Comparison of ENCODE assay signal across 8 cellular contexts in genomic region chr16:30395155-30395991, GRCh38. TPM values are rescaled to one million over a fixed set of nuclear protein-coding genes. Genes with fewer than 3 reads are reported as not detected.
DNase-seq lines count a peak whose midpoint lies in the region; ATAC-seq and TF ChIP-seq lines count a peak whose summit lies in the region.

TSS of gene ZNF48 (plus strand) at chr16:30395420. CDS start at chr16:30395795, 375 bp downstream.

- H2AFZ ChIP-seq in Loucy (ENCODE audit: low read length), result peak within 1 kb of the TSS; percentile 98

- H3K9me3 Mint-ChIP-seq in neural crest cell, result no peaks in the 10 kb centered on the region

- H3K9me2 ChIP-seq in DOHH2 (replicated peaks; ENCODE audit: control insufficient read depth, low read length) (no peaks in the 10 kb centered on the region), Loucy (replicated peaks; ENCODE audit: low read depth, low read length) (no peaks in the 10 kb centered on the region)

- TF ChIP-seq POLR2A in Raji (IDR thresholded peaks at IDR 0.05; ENCODE audit: insufficient read depth, low read depth, low read length), result peak; percentile 66

- H3F3A ChIP-seq in DOHH2 (ENCODE audit: control insufficient read depth, insufficient read depth) (peaks cover 4% of the 10 kb centered on the region), Loucy (ENCODE audit: low read depth) (peaks cover 14% of the 10 kb centered on the region)

- H3K36me3 ChIP-seq in DOHH2 (ENCODE audit: control insufficient read depth, low read length), result peaks cover 31% of the 10 kb centered on the region
- peaks cover 8% of the 10 kb centered on the region; the same call in 1 of the 2 replicates for H3K36me3 ChIP-seq in Loucy (ENCODE audit: insufficient read depth, low read length)
- H3K36me3 ChIP-seq in urinary bladder (ENCODE audit: insufficient read depth), result no peaks in the 10 kb centered on the region

- peak within 1 kb of the TSS; percentile 95 for H3K27ac Mint-ChIP-seq in neural crest cell (ENCODE audit: unreplicated experiment)

- H3K4me1 Mint-ChIP-seq in neural crest cell, result peaks cover 54% of the 10 kb centered on the region

- H3K79me2 ChIP-seq in DOHH2 (ENCODE audit: control insufficient read depth, low read length), result peaks cover 28% of the 10 kb centered on the region
- peaks cover 45% of the 10 kb centered on the region for H3K79me2 ChIP-seq in Loucy (ENCODE audit: insufficient read depth, low read length)

- peak within 1 kb of the TSS; percentile 89 for H3K9ac ChIP-seq in Loucy (ENCODE audit: low read depth, low read length, poor library complexity, severe bottlenecking)

- DNase-seq in activated naive CD4-positive, alpha-beta T cell treated with anti-CD3 and anti-CD28 coated beads, Interleukin-2, amount 50 U/mL, for 16 hours, result peak; percentile 59
- DNase-seq in germinal center (ENCODE audit: low spot score) (peak; percentile 74), neural crest cell (ENCODE audit: low read depth, low spot score) (peak; percentile 77)

- H3K27ac ChIP-seq in DOHH2 (ENCODE audit: low read depth, low read length) (peak within 1 kb of the TSS; percentile 49), urinary bladder (ENCODE audit: low read depth) (peak within 1 kb of the TSS; percentile 42)

- ATAC-seq in GM21786 (IDR thresholded peaks at IDR 0.05; ENCODE audit: unreplicated experiment), result peak; percentile 68

- H3K4me3 ChIP-seq in DOHH2 (ENCODE audit: low read length) (peak within 1 kb of the TSS; percentile 99), Loucy (ENCODE audit: low read length, poor library complexity, severe bottlenecking) (peak within 1 kb of the TSS; percentile 99), urinary bladder (ENCODE audit: low read depth, low read length) (peak within 1 kb of the TSS; percentile 97)

- peak within 1 kb of the TSS; percentile 92 for H3K4me3 Mint-ChIP-seq in neural crest cell

- H3K4me2 ChIP-seq in DOHH2 (ENCODE audit: low read length) (peak within 1 kb of the TSS; percentile 97), Loucy (ENCODE audit: low read depth, low read length, poor library complexity, severe bottlenecking) (peak within 1 kb of the TSS; percentile 100)

- H4K20me1 ChIP-seq in DOHH2 (ENCODE audit: control insufficient read depth, insufficient read depth, low read depth, low read length) (peaks cover 3% of the 10 kb centered on the region; the same call in 1 of the 2 replicates), Loucy (ENCODE audit: insufficient read depth, low read length, poor library complexity, severe bottlenecking) (peaks cover 17% of the 10 kb centered on the region)

- H3K9me3 ChIP-seq in DOHH2 (ENCODE audit: control insufficient read depth, insufficient read depth, low read length), result no peaks in the 10 kb centered on the region
- no peaks in the 10 kb centered on the region for H3K9me3 ChIP-seq in Loucy (ENCODE audit: insufficient read depth, low read depth, low read length)

- WGBS in urinary bladder, result under 1% methylated on average over 103 of the region's 103 CpGs

- H3K4me1 ChIP-seq in DOHH2 (ENCODE audit: control insufficient read depth, low read length) (peaks cover 38% of the 10 kb centered on the region), Loucy (ENCODE audit: insufficient read depth, low read length, poor library complexity, severe bottlenecking) (peaks cover 51% of the 10 kb centered on the region), urinary bladder (ENCODE audit: insufficient read depth) (no peaks in the 10 kb centered on the region)

- TF ChIP-seq CTCF in DOHH2 (IDR thresholded peaks at IDR 0.05; ENCODE audit: low read depth, low read length, poor library complexity, severe bottlenecking) (peak; percentile 10), Loucy (conservative IDR thresholded peaks at IDR 0.05; ENCODE audit: low read length) (peak; percentile 30), neural crest cell (conservative IDR thresholded peaks at IDR 0.05) (peak; percentile 57)

- no peaks in the 10 kb centered on the region for H3K27me3 ChIP-seq in DOHH2 (ENCODE audit: control insufficient read depth, low read length)
- H3K27me3 ChIP-seq in Loucy (ENCODE audit: insufficient read depth, low read length, poor library complexity, severe bottlenecking), result no peaks in the 10 kb centered on the region

- no peaks in the 10 kb centered on the region for H3K27me3 Mint-ChIP-seq in neural crest cell (ENCODE audit: low read depth)

- peaks cover 3% of the 10 kb centered on the region for H3K36me3 Mint-ChIP-seq in neural crest cell (ENCODE audit: low read depth)

RNA-seq across cellular contexts. Expression of gene ZNF48, which starts in this region (rescaled TPM):
- total RNA-seq in neural crest cell (59.9 and 60.9 TPM in 2 replicates), urinary bladder (6.7 TPM)
- polyA plus RNA-seq in urinary bladder, result 10.2 TPM

Comparison
In these comparisons a context has a peak if more than half of its experiments do, and no peak if none do; other contexts are left out.
1. Peak in every context shown above with its lines: DNase-seq, ATAC-seq, H3K4me3 ChIP-seq and H3K27ac ChIP-seq.